ENCODE assay signal across 8 cellular contexts in the genomic region with DNA sequence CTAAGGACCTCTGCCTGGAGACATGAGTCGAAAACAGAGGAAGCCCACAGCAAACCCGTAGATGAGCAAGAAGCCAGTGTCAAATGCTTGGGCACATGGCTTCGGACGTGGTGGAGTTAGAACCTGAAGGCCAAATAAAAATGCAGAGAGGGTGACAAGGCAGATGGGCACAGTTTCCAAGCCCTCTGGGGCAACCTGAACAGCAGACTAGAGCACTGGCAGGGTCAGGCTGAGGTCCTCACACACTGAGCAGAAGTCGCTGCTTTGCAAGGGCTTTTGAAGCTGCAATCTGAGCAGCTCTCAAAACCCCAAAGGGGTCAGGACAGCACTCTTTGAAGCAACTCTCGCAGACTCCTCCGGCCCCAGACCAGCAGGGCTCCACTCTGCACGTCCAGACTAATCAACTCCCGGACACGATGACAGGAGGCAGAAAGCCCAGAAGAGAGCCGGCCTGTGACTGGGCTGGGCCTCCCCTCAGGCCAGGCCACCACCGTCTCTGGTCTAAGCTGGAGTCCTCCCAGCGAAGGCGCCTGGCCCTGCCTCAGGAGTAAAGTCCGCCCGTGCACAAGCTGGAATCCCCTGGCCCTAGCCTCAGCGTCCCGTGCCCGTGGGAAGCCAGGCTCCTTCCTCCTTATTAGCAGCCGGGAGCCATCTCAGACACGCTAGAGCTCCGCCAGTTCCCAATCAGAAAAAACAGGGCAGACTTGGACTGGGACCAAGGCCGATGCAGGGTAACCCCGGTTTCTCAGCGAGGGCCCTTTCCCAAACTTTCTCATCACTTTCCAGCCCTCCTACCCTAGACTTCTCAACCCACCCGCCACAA. TPM values are rescaled to one million over a fixed set of nuclear protein-coding genes. Genes with fewer than 3 reads are reported as not detected.
DNase-seq lines count a peak whose midpoint lies in the region; ATAC-seq, FAIRE-seq and TF ChIP-seq lines count a peak whose summit lies in the region.

No MANE protein-coding gene starts in this region.

- peak overlapping the region; percentile 95 for H3K4me3 ChIP-seq in OCI-LY1 (ENCODE audit: low read depth, low read length, poor library complexity, severe bottlenecking)
- H3K4me3 ChIP-seq in bronchial epithelial cell (ENCODE audit: low read depth, low read length), result peak overlapping the region; percentile 90
- H3K4me3 ChIP-seq in keratinocyte (ENCODE audit: control insufficient read depth in 2 of 3, extremely low read depth in 1 of 3, insufficient read depth in 2 of 3, low read depth in 1 of 3, low read length in 3 of 3), result peak overlapping the region; percentile 92 to 95 (median 94)
- peak overlapping the region; percentile 74 to 99 for H3K4me3 ChIP-seq in small intestine (ENCODE audit: low read depth in 1 of 2, low read length in 2 of 2)

- H3K27ac ChIP-seq in OCI-LY1 (ENCODE audit: low read depth, low read length, poor library complexity, severe bottlenecking) (peak overlapping the region; percentile 44), keratinocyte (ENCODE audit: control insufficient read depth, insufficient read depth, low read length) (peak overlapping the region; percentile 80), small intestine (ENCODE audit: low read depth in 1 of 2, low read length in 1 of 2) (peak overlapping the region; percentile 93 to 96)

- H3K79me2 ChIP-seq in OCI-LY1 (ENCODE audit: insufficient read depth, low read length), result peaks cover 36% of the 10 kb centered on the region
- peaks cover 52% of the 10 kb centered on the region for H3K79me2 ChIP-seq in keratinocyte (ENCODE audit: control insufficient read depth, insufficient read depth, low read length)

- no peak overlapping the region for H2AFZ ChIP-seq in OCI-LY1 (ENCODE audit: low read length)
- H2AFZ ChIP-seq in keratinocyte (ENCODE audit: control insufficient read depth, low read length), result peak overlapping the region; percentile 43

- no peak for ATAC-seq in HG03039 (IDR thresholded peaks at IDR 0.05; ENCODE audit: unreplicated experiment)

- FAIRE-seq in bronchial epithelial cell (lab: Jason Lieb, UNC) (no peak), keratinocyte (lab: Jason Lieb, UNC) (no peak), small intestine (lab: Jason Lieb, UNC) (no peak)

- DNase-seq in SIG-M5 treated with dmso at 0.1 percent for 504 hours (lab: John Stamatoyannopoulos, UW; ENCODE audit: unreplicated experiment) (peak; percentile 50), SIG-M5 (lab: John Stamatoyannopoulos, UW) (no peak), bronchial epithelial cell (ENCODE audit: low read depth) (peak; percentile 15), keratinocyte (ENCODE audit: low read depth, low spot score) (no peak), small intestine (peak; percentile 82), NCI-H2081 treated with DMSO at 0.1 percent for 48 hours (lab: John Stamatoyannopoulos, UW) (no peak)

- peak overlapping the region; percentile 89 for H3K9ac ChIP-seq in OCI-LY1 (ENCODE audit: low read length)
- peak overlapping the region; percentile 90 for H3K9ac ChIP-seq in keratinocyte (ENCODE audit: control insufficient read depth, extremely low read depth, insufficient read depth, low read length)

- H3K9me3 ChIP-seq in OCI-LY1 (ENCODE audit: low read length) (no peaks in the 10 kb centered on the region), keratinocyte (ENCODE audit: control insufficient read depth, low read depth, low read length) (no peaks in the 10 kb centered on the region), small intestine (ENCODE audit: control insufficient read depth, low read depth) (no peaks in the 10 kb centered on the region)

- peaks cover 2% of the 10 kb centered on the region for H3K9me1 ChIP-seq in keratinocyte (ENCODE audit: control insufficient read depth, extremely low read depth, insufficient read depth, low read length)

- H3K9me2 ChIP-seq in OCI-LY1 (ENCODE audit: low read depth, low read length), result no peaks in the 10 kb centered on the region

- TF ChIP-seq CTCF in OCI-LY1 (IDR thresholded peaks at IDR 0.05; ENCODE audit: low read length), result no peak
- no peak for TF ChIP-seq CTCF in bronchial epithelial cell (IDR thresholded peaks at IDR 0.05; ENCODE audit: insufficient read depth, low read length, severe bottlenecking)
- TF ChIP-seq CTCF in keratinocyte (optimal IDR thresholded peaks at IDR 0.05 in 1 of 3, IDR thresholded peaks at IDR 0.05 in 1 of 3, conservative IDR thresholded peaks at IDR 0.05 in 1 of 3; ENCODE audit: extremely low read depth in 1 of 3, insufficient read depth in 2 of 3, low read length in 3 of 3), result no peak

- dilution Hi-C loops in keratinocyte (cut with MboI; ENCODE audit: extremely low pct_ligation_motif_present, low sequenced_read_pairs), result no loop called here

- H3K4me1 ChIP-seq in OCI-LY1 (ENCODE audit: insufficient read depth, low read length, severe bottlenecking), result peaks cover 49% of the 10 kb centered on the region
- peaks cover 39% of the 10 kb centered on the region for H3K4me1 ChIP-seq in keratinocyte (ENCODE audit: control insufficient read depth, extremely low read depth, insufficient read depth, low read length)
- H3K4me1 ChIP-seq in small intestine (ENCODE audit: control insufficient read depth in 2 of 2, insufficient read depth in 1 of 2, low read depth in 1 of 2, low read length in 1 of 2), result peaks cover 9 to 17% of the 10 kb centered on the region in 2 donors

- 2 to 3% (median 2%) methylated on average over 26 of the region's 26 CpGs for WGBS in small intestine, 3 donors

- no peaks in the 10 kb centered on the region for H4K20me1 ChIP-seq in OCI-LY1 (ENCODE audit: insufficient read depth, low read length)
- H4K20me1 ChIP-seq in keratinocyte (ENCODE audit: control insufficient read depth, extremely low read depth, insufficient read depth, low read length), result peaks cover 4% of the 10 kb centered on the region

- H3K27me3 ChIP-seq in OCI-LY1 (ENCODE audit: insufficient read depth, low read length), result no peaks in the 10 kb centered on the region
- no peaks in the 10 kb centered on the region for H3K27me3 ChIP-seq in bronchial epithelial cell (ENCODE audit: control insufficient read depth, insufficient read depth, low read length)
- no peaks in the 10 kb centered on the region for H3K27me3 ChIP-seq in keratinocyte (ENCODE audit: control insufficient read depth, extremely low read depth, insufficient read depth, low read length)
- no peaks in the 10 kb centered on the region for H3K27me3 ChIP-seq in small intestine (ENCODE audit: control insufficient read depth in 2 of 2, insufficient read depth in 2 of 2, low read length in 2 of 2)

- H3K36me3 ChIP-seq in OCI-LY1 (ENCODE audit: insufficient read depth, low read length) (peaks cover 14% of the 10 kb centered on the region; the same call in 1 of the 2 replicates), bronchial epithelial cell (ENCODE audit: control insufficient read depth, insufficient read depth, low read length) (peaks cover 7% of the 10 kb centered on the region), keratinocyte (ENCODE audit: control insufficient read depth in 2 of 2, extremely low read depth in 1 of 2, insufficient read depth in 2 of 2, low read length in 2 of 2) (peaks cover 3 to 10% of the 10 kb centered on the region in 2 experiments), small intestine (ENCODE audit: control insufficient read depth in 2 of 2, insufficient read depth in 2 of 2, low read length in 2 of 2) (no peaks in the 10 kb centered on the region)

- 0 out of 2 replicates have a peak, but pooled peaks cover 6% of the 10 kb centered on the region for H3F3A ChIP-seq in OCI-LY1 (ENCODE audit: insufficient read depth, low read length)

- H3K4me2 ChIP-seq in OCI-LY1 (ENCODE audit: low read length) (peak overlapping the region; percentile 83), keratinocyte (ENCODE audit: control insufficient read depth, extremely low read depth, insufficient read depth, low read depth, low read length) (peak overlapping the region; percentile 100)

RNA-seq across cellular contexts. Expression of a gene that starts 0.9 kb away (rescaled TPM):
- 98.5 and 112 TPM in 2 replicates for total RNA-seq in bronchial epithelial cell
- polyA plus RNA-seq in keratinocyte, result 80.3 to 99.8 TPM (median 86.3 TPM) in 3 replicates
- polyA plus RNA-seq in keratinocyte (2011; ENCODE audit: low read depth), result 40.3 TPM
- 69.0 and 79.0 TPM in 2 replicates for polyA plus RNA-seq in keratinocyte (2011; cell fraction: cytosol; rRNA removed)
- 91.1 and 95.0 TPM in 2 replicates for polyA plus RNA-seq in keratinocyte (2011; cell fraction: nucleus; rRNA removed)
- polyA plus RNA-seq in keratinocyte (2012; ENCODE audit: low replicate concordance), result 70.5 and 75.3 TPM in 2 replicates
- polyA minus RNA-seq in keratinocyte, result 113 to 179 TPM (median 177 TPM) in 3 replicates
- 102 TPM for polyA minus RNA-seq in keratinocyte (2011; cell fraction: cytosol; rRNA and poly(A)+ RNA removed)
- 40.4 and 47.6 TPM in 2 replicates for polyA minus RNA-seq in keratinocyte (2011; cell fraction: nucleus; rRNA and poly(A)+ RNA removed)
- polyA plus RNA-seq in small intestine, result 10 to 100 TPM; 44.0 to 95.3 (median 54.3) TPM

RNA-seq across cellular contexts. Expression of a gene that starts 14.1 kb away (rescaled TPM):
- 43.4 and 53.1 TPM in 2 replicates for total RNA-seq in bronchial epithelial cell
- polyA plus RNA-seq in keratinocyte (35.4 to 48.5 TPM (median 43.7 TPM) in 3 replicates), small intestine (10 to 100 TPM; 13.9 to 23.9 (median 15.4) TPM)
- 22.7 TPM for polyA plus RNA-seq in keratinocyte (2011; ENCODE audit: low read depth)
- 26.8 and 31.6 TPM in 2 replicates for polyA plus RNA-seq in keratinocyte (2011; cell fraction: cytosol; rRNA removed)
- 65.6 and 77.0 TPM in 2 replicates for polyA plus RNA-seq in keratinocyte (2011; cell fraction: nucleus; rRNA removed)
- 19.0 and 39.7 TPM in 2 replicates for polyA plus RNA-seq in keratinocyte (2012; ENCODE audit: low replicate concordance)
- polyA minus RNA-seq in keratinocyte, result 41.5 to 50.2 TPM (median 46.3 TPM) in 3 replicates
- 18.6 TPM for polyA minus RNA-seq in keratinocyte (2011; cell fraction: cytosol; rRNA and poly(A)+ RNA removed)
- 45.5 and 50.7 TPM in 2 replicates for polyA minus RNA-seq in keratinocyte (2011; cell fraction: nucleus; rRNA and poly(A)+ RNA removed)

RNA-seq across cellular contexts. Expression of a gene that starts 14.3 kb away (rescaled TPM):
- total RNA-seq in bronchial epithelial cell, result 50.5 and 64.0 TPM in 2 replicates
- polyA plus RNA-seq in keratinocyte (111 to 208 TPM (median 141 TPM) in 3 replicates), small intestine (100 to 1,000 TPM; 135 to 180 (median 152) TPM)
- 130 TPM for polyA plus RNA-seq in keratinocyte (2011; ENCODE audit: low read depth)
- 141 and 155 TPM in 2 replicates for polyA plus RNA-seq in keratinocyte (2011; cell fraction: cytosol; rRNA removed)
- polyA plus RNA-seq in keratinocyte (2011; cell fraction: nucleus; rRNA removed), result 115 TPM in 2 replicates
- 93.3 and 143 TPM in 2 replicates for polyA plus RNA-seq in keratinocyte (2012; ENCODE audit: low replicate concordance)
- 71.5 to 165 TPM (median 143 TPM) in 3 replicates for polyA minus RNA-seq in keratinocyte
- 100 TPM for polyA minus RNA-seq in keratinocyte (2011; cell fraction: cytosol; rRNA and poly(A)+ RNA removed)
- polyA minus RNA-seq in keratinocyte (2011; cell fraction: nucleus; rRNA and poly(A)+ RNA removed), result 36.1 and 56.9 TPM in 2 replicates

RNA-seq across cellular contexts. Expression of a gene that starts 31.9 kb away (rescaled TPM):
- not detected in 2 replicates for total RNA-seq in bronchial epithelial cell
- polyA plus RNA-seq in keratinocyte, result not detected in 3 replicates
- not detected for polyA plus RNA-seq in keratinocyte (2011; ENCODE audit: low read depth)
- not detected in 2 replicates for polyA plus RNA-seq in keratinocyte (2011; cell fraction: cytosol; rRNA removed)
- polyA plus RNA-seq in keratinocyte (2011; cell fraction: nucleus; rRNA removed), result not detected in 2 replicates
- not detected in 2 replicates for polyA plus RNA-seq in keratinocyte (2012; ENCODE audit: low replicate concordance)
- polyA minus RNA-seq in keratinocyte, result not detected in 3 replicates
- polyA minus RNA-seq in keratinocyte (2011; cell fraction: cytosol; rRNA and poly(A)+ RNA removed), result not detected
- not detected in 2 replicates for polyA minus RNA-seq in keratinocyte (2011; cell fraction: nucleus; rRNA and poly(A)+ RNA removed)
- not detected for polyA plus RNA-seq in small intestine

RNA-seq across cellular contexts. Expression of a gene that starts 40.2 kb away (rescaled TPM):
- total RNA-seq in bronchial epithelial cell, result not detected in 2 replicates
- not detected in 3 replicates for polyA plus RNA-seq in keratinocyte
- polyA plus RNA-seq in keratinocyte (2011; ENCODE audit: low read depth), result not detected
- not detected in 2 replicates for polyA plus RNA-seq in keratinocyte (2011; cell fraction: cytosol; rRNA removed)
- polyA plus RNA-seq in keratinocyte (2011; cell fraction: nucleus; rRNA removed), result not detected in 2 replicates
- polyA plus RNA-seq in keratinocyte (2012; ENCODE audit: low replicate concordance), result not detected in 2 replicates
- polyA minus RNA-seq in keratinocyte, result not detected in 3 replicates
- not detected for polyA minus RNA-seq in keratinocyte (2011; cell fraction: cytosol; rRNA and poly(A)+ RNA removed)
- polyA minus RNA-seq in keratinocyte (2011; cell fraction: nucleus; rRNA and poly(A)+ RNA removed), result not detected in 2 replicates
- polyA plus RNA-seq in small intestine, result not detected

Comparison
In these comparisons a context has a peak if more than half of its experiments do, and no peak if none do; other contexts are left out.
1. DNase-seq: peak in SIG-M5 treated with dmso at 0.1 percent for 504 hours (single experiment), bronchial epithelial cell (single experiment) and small intestine (single experiment); none in SIG-M5 (single experiment), keratinocyte (single experiment) and NCI-H2081 treated with DMSO at 0.1 percent for 48 hours (single experiment).
2. H3K27ac ChIP-seq: peak in every context shown above with its lines; median percentile 94 in small intestine; 80 in keratinocyte; 44 in OCI-LY1.
3. Peak in every context shown above with its lines, with median percentiles within 50 percentile points of each other: H3K4me3 ChIP-seq.